Comparison of ENCODE assay signal across 1 cellular context in the genomic region with DNA sequence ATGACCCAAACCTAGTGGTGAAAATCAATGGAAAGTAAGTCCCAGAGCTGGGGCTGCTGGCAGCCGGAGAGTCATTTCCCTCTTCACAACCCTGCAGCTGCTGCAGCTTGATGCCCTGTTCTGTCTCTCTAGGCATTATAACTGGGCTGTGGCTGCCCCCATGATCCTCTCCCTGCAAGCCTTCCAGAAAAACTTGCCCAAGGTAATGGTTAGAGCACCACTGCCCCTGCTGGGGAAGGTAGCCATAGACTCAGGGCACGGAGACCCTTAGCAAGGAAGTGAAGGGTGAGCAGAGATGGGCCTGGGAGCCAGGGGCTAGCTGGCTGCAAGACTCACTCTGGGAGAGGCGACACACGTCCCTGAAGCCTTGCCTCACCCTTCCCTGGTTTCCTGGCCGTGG.
TF ChIP-seq lines count a peak whose summit lies in the region.

No MANE protein-coding gene starts in this region.

TF ChIP-seq in HepG2, 621 proteins besides CTCF, POLR2A, EP300 and RAD21:
- TF ChIP-seq ZBTB49 (CRISPR knock-in tag; IDR thresholded peaks at IDR 0.05; ENCODE audit: borderline replicate concordance) (no peak), REPIN1 (CRISPR knock-in tag; IDR thresholded peaks at IDR 0.05; ENCODE audit: borderline replicate concordance, low read depth) (no peak), CEBPG (CRISPR knock-in tag; IDR thresholded peaks at IDR 0.05) (no peak), ATF7 (IDR thresholded peaks at IDR 0.05) (no peak), ATF7 (CRISPR knock-in tag; IDR thresholded peaks at IDR 0.05) (no peak), ZNF704 (CRISPR knock-in tag; IDR thresholded peaks at IDR 0.05; ENCODE audit: borderline replicate concordance) (no peak), ZNF761 (CRISPR knock-in tag; conservative IDR thresholded peaks at IDR 0.05) (no peak)
TF ChIP-seq in HepG2: peak in this region for 0.
